19 cellular contexts compared by ENCODE assay signal in genomic region chr16:86970279-86970678, GRCh38.
"Had no signal": no experiment of that assay in that cellular context is flagged by ENCODE, and none has a peak within 500 bp of the region (broad histone marks: within the 10 kb centered on the region; RNA-seq: fewer than 3 reads in every experiment).

No MANE protein-coding gene starts in this region.

- DNase-seq: cortex of kidney; effector memory CD4-positive, alpha-beta T cell; heart left ventricle; hippocampal formation; kidney glomerular epithelial cell; mesendoderm; naive B cell; retina; right lobe of liver; stimulated activated CD4-positive, alpha-beta T cell treated with anti-CD3 and anti-CD28 coated beads, Interleukin-2, amount 100 ng/mL, for 24 hours; stimulated activated CD4-positive, alpha-beta T cell treated with anti-CD3 and anti-CD28 coated beads, Interleukin-4, amount 100 ng/mL, for 4 hours; stimulated activated naive B cell treated with anti-CD40 and anti-IgM and Interleukin-4, amounts not matched to agents 10 μg/mL and 1 μg/mL and 100 μg/mL, for 72 hours; stimulated activated naive CD8-positive, alpha-beta T cell treated with anti-CD3 and anti-CD28 coated beads, Interleukin-15, amount 100 ng/mL, for 72 hours; testis had no signal

- FAIRE-seq: endometrium, frontal cortex had no signal

- H3K36me3 ChIP-seq: heart left ventricle, right lobe of liver, tibial nerve had no signal

- H3K27ac ChIP-seq: dorsolateral prefrontal cortex, heart left ventricle, psoas muscle, right lobe of liver, testis, tibial nerve had no signal

- H3K4me1 ChIP-seq: psoas muscle, right lobe of liver, testis, tibial nerve had no signal

- H3K9me3 ChIP-seq: psoas muscle, right lobe of liver, testis had no signal

- H3K4me3 ChIP-seq: dorsolateral prefrontal cortex, heart left ventricle, psoas muscle, right lobe of liver, testis, tibial nerve had no signal

- ATAC-seq: heart left ventricle; psoas muscle; right lobe of liver; stimulated activated naive B cell treated with anti-CD40 and anti-IgM and Interleukin-4, amounts not matched to agents 10 μg/mL and 1 μg/mL and 100 μg/mL, for 72 hours; stimulated activated naive CD8-positive, alpha-beta T cell treated with anti-CD3 and anti-CD28 coated beads, Interleukin-15, amount 100 ng/mL, for 72 hours had no signal

- H3K27me3 ChIP-seq: heart left ventricle, right lobe of liver, testis, tibial nerve had no signal
